In genomic region chrX:40544343-40545250, GRCh38 we compare ENCODE assay signal across 9 cellular contexts. TPM values are rescaled to one million over a fixed set of nuclear protein-coding genes. Genes with fewer than 3 reads are reported as not detected.
A peak's percentile ranks its signal among the peaks of the same experiment; 100 is the strongest.
DNase-seq lines count a peak whose midpoint lies in the region; ATAC-seq, FAIRE-seq and TF ChIP-seq lines count a peak whose summit lies in the region.
"Had no signal": no experiment of that assay in that cellular context is flagged by ENCODE, and none has a peak within 500 bp of the region (broad histone marks: within the 10 kb centered on the region; RNA-seq: fewer than 3 reads in every experiment).

No MANE protein-coding gene starts in this region.

- H2AFZ ChIP-seq in GM12878 (ENCODE audit: control insufficient read depth, low read depth, low read length) = peak overlapping the region; percentile 53; the same call in 1 of the 2 replicates

- no peak overlapping the region for H3K4me2 ChIP-seq in GM12878 (ENCODE audit: control insufficient read depth, insufficient read depth)

- no peak for TF ChIP-seq POLR2A in GM12878 (IDR thresholded peaks at IDR 0.05; ENCODE audit: low read depth, low read length)

- FAIRE-seq in GM12878 (lab: Jason Lieb, UNC) = no peak

- H3K79me2 ChIP-seq in GM12878 (ENCODE audit: control insufficient read depth, insufficient read depth, low read length) = no peaks in the 10 kb centered on the region

- no peak for TF ChIP-seq RAD21 in GM12878 (IDR thresholded peaks at IDR 0.05; ENCODE audit: insufficient read depth, low read depth, low read length)

- H3K36me3 ChIP-seq in BE2C (no peaks in the 10 kb centered on the region), GM12878 (ENCODE audit: control insufficient read depth in 2 of 2, insufficient read depth in 2 of 2, low read length in 1 of 2) (no peaks in the 10 kb centered on the region)

- H3K27me3 ChIP-seq in BE2C (no peaks in the 10 kb centered on the region), GM12878 (replicated peaks in 1 of 2; ENCODE audit: control insufficient read depth in 2 of 2, insufficient read depth in 2 of 2, low read length in 1 of 2) (no peaks in the 10 kb centered on the region)

- no peak overlapping the region for H3K9ac ChIP-seq in GM12878 (ENCODE audit: control insufficient read depth, insufficient read depth, low read length)

- RAD21 ChIA-PET in GM12878 (lab: Charles Lee; ENCODE audit: unreplicated experiment) = interaction anchor here (0.5 to 3.1 kb wide), 30 partner anchors 11 to 1215 kb away, joined by 3 to 42 read pairs (median 4); partner anchors contain the start of gene ATP6AP2

- H3K4me3 ChIP-seq in BE2C (ENCODE audit: low read depth, low read length) (0 out of 2 replicates have a peak overlapping the region, but pooled peaks have one; percentile 1), GM12878 (no peak overlapping the region)

- no peak for TF ChIP-seq EP300 in GM12878 (IDR thresholded peaks at IDR 0.05; ENCODE audit: borderline replicate concordance in 1 of 2, control insufficient read depth in 1 of 2, low read depth in 2 of 2, low read length in 2 of 2)

- SMC1A ChIA-PET in GM12878 (lab: Charles Lee; ENCODE audit: uncharacterized antibody, unreplicated experiment) = interaction anchor here (0.7 to 4.3 kb wide), 44 partner anchors 9 to 1873 kb away, joined by 3 to 48 read pairs (median 4); partner anchors contain the start of genes ATP6AP2 and MED14

- POLR2A ChIA-PET in GM12878 (lab: Charles Lee) = interaction anchor here (0.6 to 1.0 kb wide), 3 partner anchors 31 to 103 kb away, joined by 3 to 4 read pairs (median 4); partner anchors contain the start of gene CXorf38

- peak; percentile 37; the same call in 2 of the 3 replicates for ATAC-seq in GM12878
- no peak for ATAC-seq in GM19455 (IDR thresholded peaks at IDR 0.05; ENCODE audit: unreplicated experiment)
- no peak for ATAC-seq in GM19035 (IDR thresholded peaks at IDR 0.05; ENCODE audit: unreplicated experiment)

- H3K27ac ChIP-seq in GM12878 (ENCODE audit: control insufficient read depth, insufficient read depth) = no peak overlapping the region

- in situ Hi-C loops in GM12878 (cut with MboI) (loop anchor here (5.0 kb wide), 1 partner anchor 98 kb away; no protein-coding TSS in a partner anchor), ACHN (cut with HindIII; ENCODE audit: low pct_ligation_motif_present, low pct_unique_long_range_greater_than_20kb, low sequenced_read_pairs) (no loop called here)

- H3K9me3 ChIP-seq in BE2C (no peaks in the 10 kb centered on the region), GM12878 (replicated peaks; ENCODE audit: control insufficient read depth, insufficient read depth, low read length) (no peaks in the 10 kb centered on the region)

- CTCF ChIA-PET in GM12878 (lab: Yijun Ruan, JAX) = interaction anchor here (0.6 to 5.6 kb wide), 72 partner anchors 9 to 1723 kb away, joined by 3 to 53 read pairs (median 4); partner anchors contain the start of genes ATP6AP2, CXorf38 and DDX3X

- intact Hi-C loops in GM12878 (cut with micrococcal nuclease; ENCODE audit: unreplicated experiment) = loop anchor here (2.0 to 10.0 kb wide), 3 partner anchors 102 to 570 kb away; partner anchors contain the start of gene CXorf38

- TF ChIP-seq CTCF in BE2C (IDR thresholded peaks at IDR 0.05; ENCODE audit: low read depth, low read length) (no peak), GM12878 (IDR thresholded peaks at IDR 0.05 in 2 of 3, conservative IDR thresholded peaks at IDR 0.05 in 1 of 3; ENCODE audit: control insufficient read depth in 2 of 3, extremely low read depth in 1 of 3, insufficient read depth in 1 of 3, low read depth in 3 of 3, low read length in 3 of 3) (no peak)

- DNase-seq in BE2C (peak; percentile 59), HUDEP-2 (lab: John Stamatoyannopoulos, UW; ENCODE audit: unreplicated experiment in 76 of 76) (peak in 74 of 76 experiments; percentile 5 to 88 (median 58)), GM12878 (ENCODE audit: low read depth, low spot score) (no peak), myocyte (ENCODE audit: low read depth) (peak; percentile 30), putamen (ENCODE audit: low spot score) (no peak), ACHN (no peak)
- DNase-seq: activated CD8-positive, alpha-beta memory T cell treated with anti-CD3 and anti-CD28 coated beads, Interleukin-2, amount 50 U/mL, for 48 hours had no signal

- no TSS peak for BruUV-seq in GM12878 (replicated peaks; lab: Mats Ljungman, UMichigan)

- no peaks in the 10 kb centered on the region for H4K20me1 ChIP-seq in GM12878 (ENCODE audit: control insufficient read depth, insufficient read depth)

- WGBS in GM12878 (ENCODE audit: insufficient coverage, insufficient replicate concordance, low lambda C conversion rate, missing lambda C conversion rate) = 51% methylated on average over 13 of the region's 13 CpGs

- H3K4me1 ChIP-seq in BE2C = peaks cover 30% of the 10 kb centered on the region
- H3K4me1 ChIP-seq in GM12878 (ENCODE audit: control insufficient read depth, insufficient read depth, low read length) = peaks cover 1% of the 10 kb centered on the region; the same call in 1 of the 2 replicates

TF ChIP-seq in GM12878, 131 proteins besides CTCF, POLR2A, EP300 and RAD21:
- TF ChIP-seq YBX1 (IDR thresholded peaks at IDR 0.05) (no peak), ZBED1 (IDR thresholded peaks at IDR 0.05; ENCODE audit: borderline replicate concordance) (no peak), E4F1 (IDR thresholded peaks at IDR 0.05; ENCODE audit: borderline replicate concordance, partially characterized antibody) (no peak), PML (IDR thresholded peaks at IDR 0.05; ENCODE audit: low read length) (no peak), NRF1 (conservative IDR thresholded peaks at IDR 0.05; ENCODE audit: low read depth, low read length) (no peak), ZNF687 (IDR thresholded peaks at IDR 0.05) (no peak), ZNF384 (IDR thresholded peaks at IDR 0.05; ENCODE audit: borderline replicate concordance, low read depth, low read length) (no peak)
TF ChIP-seq in GM12878: peak in this region for 0.

RNA-seq across cellular contexts. Expression of gene ATP6AP2, which starts 36.2 kb away (rescaled TPM):
- 150 TPM for polyA plus RNA-seq in BE2C (2012; ENCODE audit: insufficient read depth, insufficient read length, low read depth)
- total RNA-seq in GM12878 (2013; cell fraction: nucleolus; rRNA removed) = 85.4 and 87.3 TPM in 2 replicates
- 36.3 and 46.0 TPM in 2 replicates for total RNA-seq in GM12878 (2014; rRNA removed)
- total RNA-seq in GM12878 (2014; rRNA removed; fragmentation: Illumina TruSeq; extraction: Trizol) = 47.4 and 50.0 TPM in 2 replicates
- 52.4 and 59.4 TPM in 2 replicates for total RNA-seq in GM12878 (2021)
- 29.3 TPM for polyA plus RNA-seq in GM12878 (2011; ENCODE audit: low read depth)
- 132 and 141 TPM in 2 replicates for polyA plus RNA-seq in GM12878 (2011; rRNA removed)
- 63.6 and 65.6 TPM in 2 replicates for polyA plus RNA-seq in GM12878 (2011; cell fraction: cytosol; rRNA removed)
- 32.0 and 47.3 TPM in 2 replicates for polyA plus RNA-seq in GM12878 (2011; cell fraction: nucleus; rRNA removed)
- polyA plus RNA-seq in GM12878 (2012) = 46.0 and 49.0 TPM in 2 replicates
- 88.1 and 94.4 TPM in 2 replicates for polyA plus RNA-seq in GM12878 (2014; fragmentation: Illumina TruSeq; extraction: Trizol)
- 10 to 100 TPM; 45.5 to 59.5 TPM for polyA plus RNA-seq in GM12878 (2014; fragmentation: Nextera tagmentation; extraction: Ambion mirVana)
- polyA plus RNA-seq in GM12878 (2014; rRNA removed) = 35.3 and 42.5 TPM in 2 replicates
- 100 to 1,000 TPM; 121 to 130 TPM for polyA plus RNA-seq in GM12878 (2016; fragmentation: Nextera tagmentation; extraction: Ambion mirVana)
- 72.2 and 97.9 TPM in 2 replicates for polyA minus RNA-seq in GM12878 (2011; rRNA and poly(A)+ RNA removed)
- polyA minus RNA-seq in GM12878 (2011; cell fraction: cytosol; rRNA and poly(A)+ RNA removed) = 31.7 and 33.9 TPM in 2 replicates
- polyA minus RNA-seq in GM12878 (2011; cell fraction: nucleus; rRNA and poly(A)+ RNA removed) = 17.2 and 26.7 TPM in 2 replicates
- 98.7 and 104 TPM in 2 replicates for total RNA-seq in myocyte
- 144 TPM for polyA plus RNA-seq in myocyte (2012)

Comparison
In these comparisons a context has a peak if more than half of its experiments do, and no peak if none do; other contexts are left out.
1. DNase-seq: peak in BE2C (single experiment), HUDEP-2 (74 of 76) and myocyte (single experiment); none in GM12878 (single experiment), putamen (single experiment) and ACHN (single experiment).